In the genomic region with DNA sequence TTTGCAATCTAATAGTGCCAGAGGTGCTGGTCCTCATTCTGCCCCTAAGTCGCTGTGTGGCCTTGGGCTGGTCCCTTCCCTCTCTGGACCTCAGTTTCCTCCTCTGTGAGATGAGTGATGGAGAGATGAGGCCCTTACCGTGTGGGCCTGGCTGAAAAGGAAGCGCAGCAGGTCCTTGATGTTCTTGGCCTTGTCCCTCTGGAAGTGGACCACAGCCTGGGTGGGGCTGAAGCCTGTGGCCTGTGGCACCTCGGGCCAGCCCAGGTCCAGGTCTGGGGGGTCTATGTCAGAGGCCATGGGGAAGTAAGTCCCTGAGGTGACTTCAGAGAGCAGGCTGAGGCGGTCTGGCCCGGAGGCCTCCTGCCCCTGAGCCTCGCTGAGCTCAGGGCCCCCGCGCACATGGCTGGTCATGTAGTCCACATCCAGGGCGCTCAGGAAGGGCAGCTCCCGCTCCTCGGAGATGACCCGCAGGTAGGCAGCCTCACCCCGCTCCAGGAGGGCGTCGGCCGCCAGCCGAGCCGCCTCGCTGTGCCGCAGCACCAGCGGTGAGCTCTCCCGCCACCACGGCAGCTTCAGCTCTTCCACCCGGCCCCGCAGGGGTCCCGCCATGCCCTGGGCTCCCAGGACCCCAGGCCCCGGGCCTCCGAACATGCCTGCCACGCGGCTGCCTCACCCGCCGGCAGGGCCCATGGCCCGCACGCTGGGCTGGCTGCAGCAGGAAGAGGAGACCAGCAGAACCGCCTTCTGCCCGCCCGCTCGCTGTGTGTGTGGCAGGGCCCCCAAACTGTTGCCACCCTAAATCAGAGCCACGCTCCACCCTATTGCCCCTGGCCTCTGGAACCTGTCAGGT, we compare ENCODE assay signal across 1 cellular context.
TF ChIP-seq lines count a peak whose summit lies in the region.

A gene (minus strand): TSS at position 772 of the 850 bp plus-strand sequence. CDS start 121 bp downstream, at position 651.

TF ChIP-seq in H1, 55 proteins besides CTCF, POLR2A, EP300 and RAD21:
- TF ChIP-seq FOSL1 (IDR thresholded peaks at IDR 0.05; ENCODE audit: insufficient read depth, low read depth, low read length) (no peak), SP1 (IDR thresholded peaks at IDR 0.05; ENCODE audit: low read depth, low read length) (no peak), SUZ12 (IDR thresholded peaks at IDR 0.05; ENCODE audit: low read length) (no peak), SAP30 (IDR thresholded peaks at IDR 0.05; ENCODE audit: insufficient read depth, insufficient replicate concordance, low read length) (no peak), NANOG (IDR thresholded peaks at IDR 0.05; ENCODE audit: insufficient read depth, low read depth, low read length, poor library complexity, severe bottlenecking) (no peak), EGR1 (IDR thresholded peaks at IDR 0.05; ENCODE audit: borderline replicate concordance, low read depth, low read length) (no peak), POLR2AphosphoS5 (IDR thresholded peaks at IDR 0.05; ENCODE audit: low read depth, low read length) (no peak)
- TF ChIP-seq, protein P1, sequence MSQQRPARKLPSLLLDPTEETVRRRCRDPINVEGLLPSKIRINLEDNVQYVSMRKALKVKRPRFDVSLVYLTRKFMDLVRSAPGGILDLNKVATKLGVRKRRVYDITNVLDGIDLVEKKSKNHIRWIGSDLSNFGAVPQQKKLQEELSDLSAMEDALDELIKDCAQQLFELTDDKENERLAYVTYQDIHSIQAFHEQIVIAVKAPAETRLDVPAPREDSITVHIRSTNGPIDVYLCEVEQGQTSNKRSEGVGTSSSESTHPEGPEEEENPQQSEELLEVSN (IDR thresholded peaks at IDR 0.05) = no peak
